Comparison of ENCODE assay signal across 8 cellular contexts in the genomic region with DNA sequence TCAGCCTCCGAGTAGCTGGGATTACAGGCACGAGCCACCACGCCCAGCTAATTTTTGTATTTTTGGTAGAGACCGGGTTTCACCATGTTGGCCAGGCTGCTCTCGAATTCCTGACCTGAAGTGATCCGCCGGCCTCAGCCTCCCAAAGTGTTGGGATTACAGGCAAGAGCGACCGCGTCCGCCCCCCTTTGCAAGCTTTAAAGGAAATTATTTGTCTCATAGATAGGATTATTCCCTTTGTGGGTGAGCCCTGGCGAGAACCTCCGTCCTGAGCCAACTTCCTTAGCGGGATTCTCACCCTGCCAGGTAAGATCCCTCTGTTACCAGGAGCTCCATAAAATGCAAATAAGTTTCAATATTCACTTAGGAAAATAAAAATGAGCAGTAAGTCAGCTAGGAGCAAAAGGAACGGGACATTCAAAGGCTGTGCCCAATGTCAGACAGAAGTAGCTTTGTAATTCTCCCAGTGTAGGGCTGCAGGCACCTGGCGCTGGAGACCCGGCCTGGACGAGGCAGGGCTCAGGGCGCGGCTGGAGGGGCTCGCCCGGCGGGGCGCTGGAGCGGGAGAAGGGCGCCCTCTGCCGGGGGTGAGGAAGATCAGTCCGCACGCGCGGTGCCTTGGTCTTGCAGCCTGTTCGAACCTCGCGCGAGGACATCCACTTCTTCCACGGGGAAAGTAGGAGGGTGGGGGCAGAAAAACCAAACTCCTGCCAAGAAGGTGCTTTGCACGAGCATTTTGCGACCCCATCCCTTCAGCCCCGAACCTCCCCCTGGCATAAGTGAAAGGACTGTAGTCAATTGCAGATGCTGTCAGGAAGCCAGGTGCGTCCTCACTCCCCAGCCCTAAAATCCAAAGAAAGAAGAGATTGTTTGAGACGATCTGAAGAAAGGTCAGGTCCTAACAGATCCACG. TPM values are rescaled to one million over a fixed set of nuclear protein-coding genes. Genes with fewer than 3 reads are reported as not detected.
DNase-seq lines count a peak whose midpoint lies in the region; ATAC-seq, FAIRE-seq and TF ChIP-seq lines count a peak whose summit lies in the region.

No MANE protein-coding gene starts in this region.

- peak overlapping the region; percentile 87 for H3K4me3 ChIP-seq in SK-N-MC
- H3K4me3 ChIP-seq in ovary = peak overlapping the region; percentile 63
- peak overlapping the region; percentile 95 for H3K4me3 ChIP-seq in thoracic aorta

- H3K36me3 ChIP-seq in SK-N-MC (ENCODE audit: insufficient read depth, low read length) = no peaks in the 10 kb centered on the region
- no peaks in the 10 kb centered on the region for H3K36me3 ChIP-seq in ovary
- H3K36me3 ChIP-seq in thoracic aorta = no peaks in the 10 kb centered on the region

- H3K27ac Mint-ChIP-seq in activated naive CD4-positive, alpha-beta T cell treated with anti-CD3 and anti-CD28 coated beads, Interleukin-2, amount 50 U/mL, for 24 hours = peak overlapping the region; percentile 59

- no peaks in the 10 kb centered on the region for H3K9me3 Mint-ChIP-seq in activated naive CD4-positive, alpha-beta T cell treated with anti-CD3 and anti-CD28 coated beads, Interleukin-2, amount 50 U/mL, for 24 hours

- peaks cover 20% of the 10 kb centered on the region for H3K4me1 Mint-ChIP-seq in activated naive CD4-positive, alpha-beta T cell treated with anti-CD3 and anti-CD28 coated beads, Interleukin-2, amount 50 U/mL, for 24 hours

- TF ChIP-seq POLR2A in H54 (IDR thresholded peaks at IDR 0.05; ENCODE audit: low read depth, low read length) (no peak), ovary (IDR thresholded peaks at IDR 0.05) (no peak)

- H3K4me1 ChIP-seq in ovary (ENCODE audit: insufficient read depth) (no peaks in the 10 kb centered on the region), thoracic aorta (ENCODE audit: control insufficient read depth in 1 of 2, low read depth in 2 of 2) (peaks cover 0 to 4% of the 10 kb centered on the region in 2 donors)

- H3K4me3 Mint-ChIP-seq in activated naive CD4-positive, alpha-beta T cell treated with anti-CD3 and anti-CD28 coated beads, Interleukin-2, amount 50 U/mL, for 24 hours = peak overlapping the region; percentile 87

- no peak overlapping the region for H3K9ac ChIP-seq in SK-N-MC (ENCODE audit: insufficient read length)

- WGBS in ovary, 3 donors = 23 to 25% (median 24%) methylated on average over 42 of the region's 42 CpGs

- DNase-seq in DMS153 (lab: John Stamatoyannopoulos, UW) = peak; percentile 25
- peak; percentile 66 for DNase-seq in H54 (ENCODE audit: insufficient read length, low spot score)
- peak; percentile 45 for DNase-seq in MV-4-11 (lab: John Stamatoyannopoulos, UW)
- no peak for DNase-seq in SK-N-MC (ENCODE audit: low read depth, low spot score)
- DNase-seq in Right ventricle myocardium inferior (ENCODE audit: missing footprints) = peak; percentile 90
- peak; percentile 64 to 86 (median 80) for DNase-seq in ovary
- no peak for DNase-seq in thoracic aorta (ENCODE audit: low spot score)

- FAIRE-seq in H54 (lab: Jason Lieb, UNC) = no peak

- intact Hi-C loops in Right ventricle myocardium inferior (cut with DNase I) = loop anchor here (1.0 to 5.0 kb wide), 3 partner anchors 109 to 531 kb away; no protein-coding TSS in a partner anchor
- intact Hi-C loops in ovary (cut with DNase I) = loop anchor here (2.0 to 10.0 kb wide), 6 partner anchors 334 to 599 kb away; no protein-coding TSS in a partner anchor

- H3K27me3 ChIP-seq in ovary = no peaks in the 10 kb centered on the region
- H3K27me3 ChIP-seq in thoracic aorta (replicated peaks; ENCODE audit: insufficient read depth) = no peaks in the 10 kb centered on the region

- no peak overlapping the region for H3K27ac ChIP-seq in SK-N-MC
- H3K27ac ChIP-seq in ovary = no peak overlapping the region
- H3K27ac ChIP-seq in thoracic aorta = peak overlapping the region; percentile 15 to 65

- no peaks in the 10 kb centered on the region for H3K36me3 Mint-ChIP-seq in activated naive CD4-positive, alpha-beta T cell treated with anti-CD3 and anti-CD28 coated beads, Interleukin-2, amount 50 U/mL, for 24 hours

- TF ChIP-seq EP300 in ovary (IDR thresholded peaks at IDR 0.05) = no peak

- H3K9me3 ChIP-seq in SK-N-MC (ENCODE audit: low read depth, low read length) (no peaks in the 10 kb centered on the region), ovary (no peaks in the 10 kb centered on the region), thoracic aorta (no peaks in the 10 kb centered on the region)

- peaks cover 1% of the 10 kb centered on the region for H3K27me3 Mint-ChIP-seq in activated naive CD4-positive, alpha-beta T cell treated with anti-CD3 and anti-CD28 coated beads, Interleukin-2, amount 50 U/mL, for 24 hours

- ATAC-seq in Right ventricle myocardium inferior (peak; percentile 95), thoracic aorta (ENCODE audit: insufficient number of reproducible peaks, low FRiP score, low read depth) (no peak)

- TF ChIP-seq CTCF in ovary (IDR thresholded peaks at IDR 0.05) (peak; percentile 85 to 88 (median 87)), thoracic aorta (IDR thresholded peaks at IDR 0.05) (peak; percentile 95)

RNA-seq across cellular contexts. Expression of gene PLXNC1, which starts 47.1 kb away (rescaled TPM):
- total RNA-seq in Right ventricle myocardium inferior (3.0 TPM), ovary (10 to 100 TPM in 6 of 7 donors, 1 to 10 TPM in 1; 9.8 to 33.7 (median 19.5) TPM), thoracic aorta (1 to 10 TPM; 8.5 to 9.2 TPM)
- polyA plus RNA-seq in ovary = 10 to 100 TPM in 1 of 2 donors, 1 to 10 TPM in 1; 8.2 to 13.9 TPM

Comparison
In these comparisons a context has a peak if more than half of its experiments do, and no peak if none do; other contexts are left out.
1. DNase-seq: peak in DMS153 (single experiment), H54 (single experiment), MV-4-11 (single experiment), Right ventricle myocardium inferior (single experiment) and ovary (5 of 5); none in SK-N-MC (single experiment) and thoracic aorta (single experiment).
2. H3K27ac ChIP-seq: peak in thoracic aorta (2 of 2); none in SK-N-MC (single experiment) and ovary (0 of 2).
3. Peak in every context shown above with its lines, with median percentiles within 50 percentile points of each other: H3K4me3 ChIP-seq.